11 cellular contexts compared by ENCODE assay signal in genomic region chr3:170506556-170506955, GRCh38.
DNase-seq lines count a peak whose midpoint lies in the region; TF ChIP-seq lines count a peak whose summit lies in the region.
"Had no signal": no experiment of that assay in that cellular context is flagged by ENCODE, and none has a peak within 500 bp of the region (broad histone marks: within the 10 kb centered on the region; RNA-seq: fewer than 3 reads in every experiment).

No MANE protein-coding gene starts in this region.

- no peaks in the 10 kb centered on the region for H3K36me3 Mint-ChIP-seq in CD8-positive, alpha-beta memory T cell

- no peaks in the 10 kb centered on the region for H3K27me3 ChIP-seq in esophagus squamous epithelium
- H3K27me3 ChIP-seq in CD8-positive, alpha-beta memory T cell (ENCODE audit: insufficient read depth, low read length, poor library complexity, severe bottlenecking), result no peaks in the 10 kb centered on the region
- H3K27me3 ChIP-seq: stomach had no signal

- H3K4me1 Mint-ChIP-seq in CD8-positive, alpha-beta memory T cell, result no peaks in the 10 kb centered on the region

- no peaks in the 10 kb centered on the region for H3K9me3 Mint-ChIP-seq in CD8-positive, alpha-beta memory T cell
- H3K9me3 Mint-ChIP-seq: activated naive CD4-positive, alpha-beta T cell treated with anti-CD3 and anti-CD28 coated beads for 36 hours had no signal

- 4 to 16% methylated on average over 2 of the region's 2 CpGs for WGBS in esophagus squamous epithelium, 2 donors
- 21 to 25% methylated on average over 2 of the region's 2 CpGs for WGBS in lower leg skin, 2 donors

- H3K27me3 Mint-ChIP-seq in CD8-positive, alpha-beta memory T cell, result peaks cover 5 to 31% of the 10 kb centered on the region in 2 donors

- DNase-seq in NCI-H82 (lab: John Stamatoyannopoulos, UW) (peak; percentile 23), NCI-H82 treated with DMSO at 0.1 percent for 48 hours (lab: John Stamatoyannopoulos, UW; ENCODE audit: unreplicated experiment) (no peak), RPMI7951 (ENCODE audit: low read depth) (peak; percentile 70), foreskin melanocyte (peak; percentile 48), stromal cell of bone marrow (ENCODE audit: low read depth) (peak; percentile 28), esophagus squamous epithelium (lab: John Stamatoyannopoulos, UW) (no peak), lower leg skin (ENCODE audit: low spot score in 2 of 2) (no peak)
- no peak for DNase-seq in CD8-positive, alpha-beta memory T cell
- DNase-seq: activated naive CD4-positive, alpha-beta T cell treated with anti-CD3 and anti-CD28 coated beads for 36 hours; NCI-H2081 treated with DMSO at 0.1 percent for 48 hours; stomach had no signal

- H3K4me1 ChIP-seq in esophagus squamous epithelium, result peaks cover 0 to 3% (median 0%) of the 10 kb centered on the region in 3 donors
- no peaks in the 10 kb centered on the region for H3K4me1 ChIP-seq in CD8-positive, alpha-beta memory T cell (ENCODE audit: insufficient read depth, low read length)

- no peak for TF ChIP-seq POLR2A in esophagus squamous epithelium (IDR thresholded peaks at IDR 0.05)
- no peak for TF ChIP-seq POLR2A in lower leg skin (IDR thresholded peaks at IDR 0.05)

- H3K4me3 Mint-ChIP-seq in CD8-positive, alpha-beta memory T cell, result no peak overlapping the region
- H3K4me3 Mint-ChIP-seq: activated naive CD4-positive, alpha-beta T cell treated with anti-CD3 and anti-CD28 coated beads for 36 hours had no signal

- CTCF ChIA-PET in CD8-positive, alpha-beta memory T cell (lab: Charles Lee), result no interaction called here

- POLR2A ChIA-PET in CD8-positive, alpha-beta memory T cell (lab: Charles Lee), result no interaction called here

- no peak overlapping the region for H3K4me3 ChIP-seq in esophagus squamous epithelium
- no peak overlapping the region for H3K4me3 ChIP-seq in CD8-positive, alpha-beta memory T cell (ENCODE audit: low read length)
- no peak overlapping the region for H3K4me3 ChIP-seq in lower leg skin (ENCODE audit: low read depth, poor library complexity, severe bottlenecking)
- H3K4me3 ChIP-seq: stomach had no signal

- intact Hi-C loops in esophagus squamous epithelium (cut with DNase I) (no loop called here), lower leg skin (cut with DNase I; ENCODE audit: low total_unique reads) (no loop called here)

- H3K9me3 ChIP-seq in esophagus squamous epithelium, result no peaks in the 10 kb centered on the region
- H3K9me3 ChIP-seq in CD8-positive, alpha-beta memory T cell (ENCODE audit: low read length), result no peaks in the 10 kb centered on the region
- H3K9me3 ChIP-seq: stomach had no signal

- no peak overlapping the region for H3K27ac Mint-ChIP-seq in CD8-positive, alpha-beta memory T cell
- H3K27ac Mint-ChIP-seq: activated naive CD4-positive, alpha-beta T cell treated with anti-CD3 and anti-CD28 coated beads for 36 hours had no signal

- no peak for TF ChIP-seq CTCF in esophagus squamous epithelium (IDR thresholded peaks at IDR 0.05)
- no peak for TF ChIP-seq CTCF in lower leg skin (IDR thresholded peaks at IDR 0.05)

- no peaks in the 10 kb centered on the region for H3K36me3 ChIP-seq in esophagus squamous epithelium
- no peaks in the 10 kb centered on the region for H3K36me3 ChIP-seq in CD8-positive, alpha-beta memory T cell (ENCODE audit: insufficient read depth, low read length)
- H3K36me3 ChIP-seq: stomach had no signal

- H3K27ac ChIP-seq in esophagus squamous epithelium, result no peak overlapping the region
- H3K27ac ChIP-seq in CD8-positive, alpha-beta memory T cell (ENCODE audit: low read depth, low read length), result no peak overlapping the region

Comparison
In these comparisons a context has a peak if more than half of its experiments do, and no peak if none do; other contexts are left out.
1. DNase-seq: peak in NCI-H82 (single experiment), RPMI7951 (single experiment), foreskin melanocyte (single experiment) and stromal cell of bone marrow (single experiment); none in NCI-H82 treated with DMSO at 0.1 percent for 48 hours (single experiment), esophagus squamous epithelium (single experiment), CD8-positive, alpha-beta memory T cell (0 of 5) and lower leg skin (0 of 2).